In the genomic region with DNA sequence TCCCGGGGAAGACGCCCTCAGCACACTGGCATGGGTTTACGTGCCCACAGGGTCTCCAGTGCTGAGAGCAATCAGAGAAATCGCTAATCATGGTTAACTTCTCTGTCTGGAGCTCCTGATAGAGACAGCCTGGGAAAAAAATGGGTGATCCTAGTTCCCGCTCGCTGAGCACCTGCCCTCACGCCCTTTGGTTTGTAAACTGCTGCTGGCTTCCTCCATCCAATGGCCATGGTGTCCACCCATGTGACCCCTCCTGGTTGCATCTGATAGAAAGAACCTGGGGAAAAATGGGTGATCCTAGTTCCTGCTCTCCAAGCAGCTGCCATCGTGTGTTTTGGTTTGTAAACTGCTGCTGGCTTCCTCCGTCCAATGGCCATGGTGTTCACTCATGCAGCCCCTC, we compare ENCODE assay signal across 18 cellular contexts.
DNase-seq lines count a peak whose midpoint lies in the region; ATAC-seq and TF ChIP-seq lines count a peak whose summit lies in the region.
"Had no signal": no experiment of that assay in that cellular context is flagged by ENCODE, and none has a peak within 500 bp of the region (broad histone marks: within the 10 kb centered on the region; RNA-seq: fewer than 3 reads in every experiment).

No MANE protein-coding gene starts in this region.

- TF ChIP-seq CTCF in esophagus muscularis mucosa (IDR thresholded peaks at IDR 0.05) = no peak
- no peak for TF ChIP-seq CTCF in foreskin keratinocyte (conservative IDR thresholded peaks at IDR 0.05)

- peaks cover 0 to 6% (median 0%) of the 10 kb centered on the region in 4 donors for H3K27me3 ChIP-seq in esophagus muscularis mucosa
- peaks cover 13% of the 10 kb centered on the region for H3K27me3 ChIP-seq in foreskin keratinocyte
- H3K27me3 ChIP-seq: BLaER1 treated with 17β-estradiol and CSF1 and Interleukin-3, amounts not matched to agents 10 nM and 100 nM had no signal

- 91% methylated on average over 9 of the region's 9 CpGs for WGBS in esophagus muscularis mucosa

- no peaks in the 10 kb centered on the region for H3K4me1 Mint-ChIP-seq in stimulated activated naive B cell treated with anti-CD40 and anti-IgM and Interleukin-4, amounts not matched to agents 10 μg/mL and 1 μg/mL and 100 μg/mL, for 72 hours
- H3K4me1 Mint-ChIP-seq: B cell had no signal

- no peak for ATAC-seq in stimulated activated naive B cell treated with anti-CD40 and anti-IgM and Interleukin-4, amounts not matched to agents 10 μg/mL and 1 μg/mL and 100 μg/mL, for 72 hours (replicated peaks)
- ATAC-seq in foreskin keratinocyte = no peak
- ATAC-seq: A549; CD8-positive, alpha-beta T cell had no signal

- TF ChIP-seq EP300 in esophagus muscularis mucosa (IDR thresholded peaks at IDR 0.05) = no peak

- no peaks in the 10 kb centered on the region for H3K9me3 ChIP-seq in esophagus muscularis mucosa
- H3K9me3 ChIP-seq: A549; BLaER1 treated with 17β-estradiol and CSF1 and Interleukin-3, amounts not matched to agents 10 nM and 100 nM; Caco-2 had no signal

- H3K27me3 Mint-ChIP-seq in stimulated activated naive B cell treated with anti-CD40 and anti-IgM and Interleukin-4, amounts not matched to agents 10 μg/mL and 1 μg/mL and 100 μg/mL, for 72 hours = peaks cover 23 to 32% of the 10 kb centered on the region in 2 donors

- H3K36me3 ChIP-seq in esophagus muscularis mucosa = no peaks in the 10 kb centered on the region
- H3K36me3 ChIP-seq: BLaER1 treated with 17β-estradiol and CSF1 and Interleukin-3, amounts not matched to agents 10 nM and 100 nM had no signal

- TF ChIP-seq POLR2A in esophagus muscularis mucosa (IDR thresholded peaks at IDR 0.05; ENCODE audit: low read depth) = no peak

- DNase-seq in NCI-H748 (lab: John Stamatoyannopoulos, UW; ENCODE audit: unreplicated experiment) = peak; percentile 28
- no peak for DNase-seq in NCI-H748 treated with DMSO at 0.1 percent for 48 hours (lab: John Stamatoyannopoulos, UW)
- DNase-seq in esophagus muscularis mucosa (ENCODE audit: extremely low spot score) = peak; percentile 68
- DNase-seq in stimulated activated naive B cell treated with anti-CD40 and anti-IgM and Interleukin-4, amounts not matched to agents 10 μg/mL and 1 μg/mL and 100 μg/mL, for 72 hours = no peak
- no peak for DNase-seq in GM19240 (ENCODE audit: insufficient read length, low spot score)
- no peak for DNase-seq in foreskin keratinocyte
- DNase-seq: AML-193; Caco-2; Calu3; CD4-positive, alpha-beta T cell; CD8-positive, alpha-beta T cell; DMS79 treated with DMSO at 0.1 percent for 48 hours; GF-D8 had no signal

- H3K4me3 ChIP-seq in esophagus muscularis mucosa = no peak overlapping the region
- H3K4me3 ChIP-seq: A549; BLaER1 treated with 17β-estradiol and CSF1 and Interleukin-3, amounts not matched to agents 10 nM and 100 nM had no signal

- intact Hi-C loops in esophagus muscularis mucosa (cut with DNase I) = loop anchor here (10.0 kb wide), 2 partner anchors 133 to 943 kb away; no protein-coding TSS in a partner anchor

- H3K4me3 Mint-ChIP-seq in stimulated activated naive B cell treated with anti-CD40 and anti-IgM and Interleukin-4, amounts not matched to agents 10 μg/mL and 1 μg/mL and 100 μg/mL, for 72 hours = no peak overlapping the region
- H3K4me3 Mint-ChIP-seq: B cell; CD4-positive, alpha-beta T cell; CD8-positive, alpha-beta T cell had no signal

- H3K9me3 Mint-ChIP-seq in stimulated activated naive B cell treated with anti-CD40 and anti-IgM and Interleukin-4, amounts not matched to agents 10 μg/mL and 1 μg/mL and 100 μg/mL, for 72 hours = no peaks in the 10 kb centered on the region
- H3K9me3 Mint-ChIP-seq: CD4-positive, alpha-beta T cell; CD8-positive, alpha-beta T cell had no signal

- H3K4me1 ChIP-seq in esophagus muscularis mucosa (no peaks in the 10 kb centered on the region), foreskin keratinocyte (no peaks in the 10 kb centered on the region)
- H3K4me1 ChIP-seq: A549, Caco-2 had no signal

- H3K27ac Mint-ChIP-seq in stimulated activated naive B cell treated with anti-CD40 and anti-IgM and Interleukin-4, amounts not matched to agents 10 μg/mL and 1 μg/mL and 100 μg/mL, for 72 hours = peak overlapping the region; percentile 28
- H3K27ac Mint-ChIP-seq: B cell; CD4-positive, alpha-beta T cell; CD8-positive, alpha-beta T cell had no signal

- no peak overlapping the region for H3K27ac ChIP-seq in esophagus muscularis mucosa (replicated peaks in 1 of 4)
- H3K27ac ChIP-seq in foreskin keratinocyte = no peak overlapping the region
- H3K27ac ChIP-seq: 22Rv1; A549; BLaER1 treated with 17β-estradiol and CSF1 and Interleukin-3, amounts not matched to agents 10 nM and 100 nM; C4-2B had no signal

- H3K36me3 Mint-ChIP-seq in stimulated activated naive B cell treated with anti-CD40 and anti-IgM and Interleukin-4, amounts not matched to agents 10 μg/mL and 1 μg/mL and 100 μg/mL, for 72 hours = no peaks in the 10 kb centered on the region
- H3K36me3 Mint-ChIP-seq: CD8-positive, alpha-beta T cell had no signal

Comparison
In these comparisons a context has a peak if more than half of its experiments do, and no peak if none do; other contexts are left out.
1. DNase-seq: peak in NCI-H748 (single experiment) and esophagus muscularis mucosa (single experiment); none in NCI-H748 treated with DMSO at 0.1 percent for 48 hours (single experiment), stimulated activated naive B cell treated with anti-CD40 and anti-IgM and Interleukin-4, amounts not matched to agents 10 μg/mL and 1 μg/mL and 100 μg/mL, for 72 hours (single experiment), GM19240 (single experiment) and foreskin keratinocyte (0 of 2).